Comparison of ENCODE assay signal across 23 cellular contexts in genomic region chr11:26063915-26064314, GRCh38.
DNase-seq lines count a peak whose midpoint lies in the region; ATAC-seq lines count a peak whose summit lies in the region.
"Had no signal": no experiment of that assay in that cellular context is flagged by ENCODE, and none has a peak within 500 bp of the region (broad histone marks: within the 10 kb centered on the region; RNA-seq: fewer than 3 reads in every experiment).

No MANE protein-coding gene starts in this region.

- intact Hi-C loops in sciatic nerve (cut with DNase I) = no loop called here

- H3K27ac Mint-ChIP-seq in stimulated activated memory B cell treated with anti-CD40 and anti-IgM and Interleukin-4, amounts not matched to agents 10 μg/mL and 1 μg/mL and 100 μg/mL, for 72 hours = no peak overlapping the region
- H3K27ac Mint-ChIP-seq: immature natural killer cell, nephron progenitor cell, T-helper 17 cell had no signal

- peaks cover 17% of the 10 kb centered on the region for H3K4me1 Mint-ChIP-seq in stimulated activated memory B cell treated with anti-CD40 and anti-IgM and Interleukin-4, amounts not matched to agents 10 μg/mL and 1 μg/mL and 100 μg/mL, for 72 hours
- H3K4me1 Mint-ChIP-seq: immature natural killer cell, nephron progenitor cell, T-helper 17 cell had no signal

- H3K36me3 Mint-ChIP-seq in stimulated activated memory B cell treated with anti-CD40 and anti-IgM and Interleukin-4, amounts not matched to agents 10 μg/mL and 1 μg/mL and 100 μg/mL, for 72 hours = no peaks in the 10 kb centered on the region

- no peaks in the 10 kb centered on the region for H3K27me3 Mint-ChIP-seq in stimulated activated memory B cell treated with anti-CD40 and anti-IgM and Interleukin-4, amounts not matched to agents 10 μg/mL and 1 μg/mL and 100 μg/mL, for 72 hours
- H3K27me3 Mint-ChIP-seq: T-helper 17 cell had no signal

- ATAC-seq in GM18907 (IDR thresholded peaks at IDR 0.05; ENCODE audit: unreplicated experiment) = peak; percentile 72
- ATAC-seq in GM21576 (IDR thresholded peaks at IDR 0.05; ENCODE audit: unreplicated experiment) = peak; percentile 47
- peak; percentile 53 for ATAC-seq in stimulated activated memory B cell treated with anti-CD40 and anti-IgM and Interleukin-4, amounts not matched to agents 10 μg/mL and 1 μg/mL and 100 μg/mL, for 72 hours
- no peak for ATAC-seq in sciatic nerve
- ATAC-seq: left cardiac atrium, PC-3, T-helper 17 cell, upper lobe of right lung had no signal

- no peaks in the 10 kb centered on the region for H3K9me3 Mint-ChIP-seq in stimulated activated memory B cell treated with anti-CD40 and anti-IgM and Interleukin-4, amounts not matched to agents 10 μg/mL and 1 μg/mL and 100 μg/mL, for 72 hours
- H3K9me3 Mint-ChIP-seq: nephron progenitor cell had no signal

- peak; percentile 14 to 34 for DNase-seq in Kasumi-1 (lab: John Stamatoyannopoulos, UW)
- no peak for DNase-seq in midbrain (lab: John Stamatoyannopoulos, UW)
- DNase-seq in DMS153 (lab: John Stamatoyannopoulos, UW) = no peak
- DNase-seq in sciatic nerve (ENCODE audit: low spot score) = no peak
- DNase-seq: activated naive CD4-positive, alpha-beta T cell; adrenal gland; C1 segment of cervical spinal cord; central memory CD4-positive, alpha-beta T cell; cortex of kidney; erythroblast; immature natural killer cell; left cardiac atrium; NCI-H1694 treated with DMSO at 0.1 percent for 48 hours; NCI-H446 treated with DMSO at 0.1 percent for 48 hours; nephron progenitor cell; ovary; PC-3; stimulated activated naive CD4-positive, alpha-beta T cell treated with Interleukin-2 at 50 U/mL for 16 hours; T-helper 17 cell; upper lobe of right lung had no signal

- H3K4me3 Mint-ChIP-seq in stimulated activated memory B cell treated with anti-CD40 and anti-IgM and Interleukin-4, amounts not matched to agents 10 μg/mL and 1 μg/mL and 100 μg/mL, for 72 hours = no peak overlapping the region
- H3K4me3 Mint-ChIP-seq: immature natural killer cell, nephron progenitor cell, T-helper 17 cell had no signal

Comparison
In these comparisons a context has a peak if more than half of its experiments do, and no peak if none do; other contexts are left out.
1. DNase-seq: peak in Kasumi-1 (2 of 2); none in midbrain (single experiment), DMS153 (single experiment) and sciatic nerve (single experiment).